Comparison of ENCODE assay signal across 1 cellular context in genomic region chr15:51322622-51323296, GRCh38.
TF ChIP-seq lines count a peak whose summit lies in the region.

No MANE protein-coding gene starts in this region.

TF ChIP-seq in HepG2, 621 proteins besides CTCF, POLR2A, EP300 and RAD21:
- TF ChIP-seq ZNF781 (CRISPR knock-in tag; IDR thresholded peaks at IDR 0.05; ENCODE audit: borderline replicate concordance, not compliant biosample characterization) (no peak), CREBL2 (CRISPR knock-in tag; IDR thresholded peaks at IDR 0.05; ENCODE audit: borderline replicate concordance) (no peak), EED (CRISPR knock-in tag; IDR thresholded peaks at IDR 0.05) (no peak), CEBPZ (IDR thresholded peaks at IDR 0.05; ENCODE audit: low read length) (no peak), MED8 (CRISPR knock-in tag; IDR thresholded peaks at IDR 0.05; ENCODE audit: insufficient replicate concordance) (no peak), DMAP1 (CRISPR knock-in tag; IDR thresholded peaks at IDR 0.05) (no peak)
- TF ChIP-seq, protein P1, sequence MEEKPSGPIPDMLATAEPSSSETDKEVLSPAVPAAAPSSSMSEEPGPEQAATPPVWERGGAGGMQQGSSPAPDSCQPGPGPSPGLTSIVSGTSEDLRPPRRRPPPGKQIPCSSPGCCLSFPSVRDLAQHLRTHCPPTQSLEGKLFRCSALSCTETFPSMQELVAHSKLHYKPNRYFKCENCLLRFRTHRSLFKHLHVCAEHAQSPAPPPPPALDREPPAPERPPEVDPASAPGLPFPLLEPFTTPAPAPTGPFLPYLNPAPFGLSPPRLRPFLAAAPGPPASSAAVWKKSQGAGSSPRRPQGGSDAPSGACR (CRISPR knock-in tag; IDR thresholded peaks at IDR 0.05): no peak
